17 cellular contexts compared by ENCODE assay signal in the genomic region with DNA sequence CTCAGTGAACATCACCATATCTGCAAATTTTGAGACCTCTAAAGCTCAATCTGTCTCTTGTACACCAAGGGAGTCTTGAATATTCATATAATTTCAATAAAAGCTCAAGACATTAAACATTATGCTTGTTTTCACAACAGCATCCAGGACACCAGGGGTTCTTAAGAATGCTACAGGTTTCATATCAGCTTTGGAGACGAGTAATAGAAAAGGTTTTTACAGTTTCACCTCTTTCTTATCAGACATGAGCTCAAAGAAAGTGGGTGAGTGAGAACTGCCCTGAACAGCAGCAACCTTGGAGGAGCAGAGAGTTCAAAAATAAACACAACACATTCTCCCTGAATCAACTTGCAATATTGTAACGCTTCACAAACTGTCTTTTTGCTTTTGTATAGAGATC.
A peak's percentile ranks its signal among the peaks of the same experiment; 100 is the strongest.
DNase-seq lines count a peak whose midpoint lies in the region; ATAC-seq, FAIRE-seq and TF ChIP-seq lines count a peak whose summit lies in the region.
"Had no signal": no experiment of that assay in that cellular context is flagged by ENCODE, and none has a peak within 500 bp of the region (broad histone marks: within the 10 kb centered on the region; RNA-seq: fewer than 3 reads in every experiment).

No MANE protein-coding gene starts in this region.

- no peaks in the 10 kb centered on the region for H3K9me3 ChIP-seq in left lung
- H3K9me3 ChIP-seq in psoas muscle: no peaks in the 10 kb centered on the region
- H3K9me3 ChIP-seq: ovary had no signal

- no peaks in the 10 kb centered on the region for H3K36me3 ChIP-seq in left lung
- H3K36me3 ChIP-seq in psoas muscle (ENCODE audit: insufficient read depth in 1 of 2, low read depth in 1 of 2): no peaks in the 10 kb centered on the region
- H3K36me3 ChIP-seq: ovary had no signal

- H3K27me3 ChIP-seq in left lung (no peaks in the 10 kb centered on the region), psoas muscle (ENCODE audit: insufficient read depth in 3 of 3, low read length in 2 of 3) (no peaks in the 10 kb centered on the region)
- H3K27me3 ChIP-seq: ovary had no signal

- no peak overlapping the region for H3K4me3 ChIP-seq in left lung
- H3K4me3 ChIP-seq in psoas muscle: peak overlapping the region; percentile 74
- H3K4me3 ChIP-seq in coronary artery: no peak overlapping the region
- H3K4me3 ChIP-seq: ovary had no signal

- 18 to 50% (median 28%) methylated on average over 2 of the region's 2 CpGs for WGBS in psoas muscle, 3 donors

- FAIRE-seq in D721Med (lab: Jason Lieb, UNC): peak; percentile 74

- no peaks in the 10 kb centered on the region for H3K9me3 Mint-ChIP-seq in brain
- H3K9me3 Mint-ChIP-seq: activated T-helper 17 cell treated with anti-CD3 and anti-CD28 coated beads, Interleukin-2, amount 50 U/mL, for 72 hours; CD4-positive, alpha-beta memory T cell; stimulated activated naive CD8-positive, alpha-beta T cell treated with anti-CD3 and anti-CD28 coated beads, Interleukin-15, Interleukin-2, amounts not matched to agents 100 ng/mL and 50 ng/mL, for 24 hours; T-helper 1 cell treated with Interleukin-12 subunit alpha and Interleukin-12 subunit beta and Interleukin-4 antibody, amounts not matched to agents 30 μg/mL and 1 μg/mL, for 36 hours; WTC11 had no signal

- no peak for DNase-seq in D721Med (ENCODE audit: insufficient read length, low spot score)
- no peak for DNase-seq in left lung
- no peak for DNase-seq in psoas muscle
- no peak for DNase-seq in stimulated activated CD4-positive, alpha-beta T cell treated with anti-CD3 and anti-CD28 coated beads, Interleukin-4, amount 100 ng/mL, for 1 hour
- DNase-seq in coronary artery (ENCODE audit: low spot score): no peak
- no peak for DNase-seq in AG20443 (ENCODE audit: low spot score)
- DNase-seq in T-helper 9 cell: no peak
- DNase-seq: CD4-positive, alpha-beta memory T cell; cerebellar nuclear complex; foreskin melanocyte; NCI-H1105 treated with DMSO at 0.1 percent for 48 hours had no signal

- H3K36me3 Mint-ChIP-seq in brain: no peaks in the 10 kb centered on the region
- H3K36me3 Mint-ChIP-seq: CD4-positive, alpha-beta memory T cell; WTC11 had no signal

- H3K27me3 Mint-ChIP-seq in brain: no peaks in the 10 kb centered on the region

- H3K27ac Mint-ChIP-seq in brain: peak overlapping the region in 3 of 5 experiments; percentile 18 to 84 (median 77)
- H3K27ac Mint-ChIP-seq: activated T-helper 17 cell treated with anti-CD3 and anti-CD28 coated beads, Interleukin-2, amount 50 U/mL, for 72 hours; CD4-positive, alpha-beta memory T cell; stimulated activated naive CD8-positive, alpha-beta T cell treated with anti-CD3 and anti-CD28 coated beads, Interleukin-15, Interleukin-2, amounts not matched to agents 100 ng/mL and 50 ng/mL, for 24 hours; T-helper 1 cell treated with Interleukin-12 subunit alpha and Interleukin-12 subunit beta and Interleukin-4 antibody, amounts not matched to agents 30 μg/mL and 1 μg/mL, for 36 hours had no signal

- H3K4me3 Mint-ChIP-seq in brain: peak overlapping the region in 3 of 5 experiments; percentile 8 to 56 (median 51)
- H3K4me3 Mint-ChIP-seq: activated T-helper 17 cell treated with anti-CD3 and anti-CD28 coated beads, Interleukin-2, amount 50 U/mL, for 72 hours; CD4-positive, alpha-beta memory T cell; stimulated activated naive CD8-positive, alpha-beta T cell treated with anti-CD3 and anti-CD28 coated beads, Interleukin-15, Interleukin-2, amounts not matched to agents 100 ng/mL and 50 ng/mL, for 24 hours; T-helper 1 cell treated with Interleukin-12 subunit alpha and Interleukin-12 subunit beta and Interleukin-4 antibody, amounts not matched to agents 30 μg/mL and 1 μg/mL, for 36 hours; WTC11 had no signal

- peaks cover 69% of the 10 kb centered on the region for H3K4me1 Mint-ChIP-seq in brain
- H3K4me1 Mint-ChIP-seq: activated T-helper 17 cell treated with anti-CD3 and anti-CD28 coated beads, Interleukin-2, amount 50 U/mL, for 72 hours; CD4-positive, alpha-beta memory T cell had no signal

- ATAC-seq in left lung: peak; percentile 20
- ATAC-seq in psoas muscle: peak in 1 of 4 donors; percentile 3
- ATAC-seq: activated T-helper 17 cell treated with anti-CD3 and anti-CD28 coated beads, Interleukin-2, amount 50 U/mL, for 72 hours had no signal

- H3K27ac ChIP-seq in left lung: peak overlapping the region; percentile 25 to 67
- H3K27ac ChIP-seq in psoas muscle: peak overlapping the region; percentile 95
- no peak overlapping the region for H3K27ac ChIP-seq in coronary artery

- no peak for TF ChIP-seq CTCF in D721Med (IDR thresholded peaks at IDR 0.05; ENCODE audit: insufficient read depth, missing control alignments)
- no peak for TF ChIP-seq CTCF in brain (conservative IDR thresholded peaks at IDR 0.05)
- no peak for TF ChIP-seq CTCF in left lung (IDR thresholded peaks at IDR 0.05)
- no peak for TF ChIP-seq CTCF in psoas muscle (IDR thresholded peaks at IDR 0.05)
- TF ChIP-seq CTCF in coronary artery (IDR thresholded peaks at IDR 0.05): no peak

- H3K4me1 ChIP-seq in left lung: peaks cover 10 to 48% of the 10 kb centered on the region in 2 donors
- H3K4me1 ChIP-seq in psoas muscle: peaks cover 35% of the 10 kb centered on the region

- intact Hi-C loops in left lung (cut with DNase I) (no loop called here), psoas muscle (cut with DNase I) (no loop called here)

Comparison
In these comparisons a context has a peak if more than half of its experiments do, and no peak if none do; other contexts are left out.
1. H3K27ac ChIP-seq: peak in left lung (2 of 2) and psoas muscle (single experiment); none in coronary artery (0 of 2).